In genomic region chr9:136133191-136133958, GRCh38 we compare ENCODE assay signal across 8 cellular contexts. TPM values are rescaled to one million over a fixed set of nuclear protein-coding genes. Genes with fewer than 3 reads are reported as not detected.
A peak's percentile ranks its signal among the peaks of the same experiment; 100 is the strongest.
DNase-seq lines count a peak whose midpoint lies in the region; ATAC-seq and TF ChIP-seq lines count a peak whose summit lies in the region.

No MANE protein-coding gene starts in this region.

- no peaks in the 10 kb centered on the region for H3K9me3 Mint-ChIP-seq in type B pancreatic cell

- no peaks in the 10 kb centered on the region for H3K79me2 ChIP-seq in mammary epithelial cell (ENCODE audit: insufficient read depth, low read length)

- H3K36me3 ChIP-seq in GM06990 (ENCODE audit: control insufficient read depth, insufficient read depth, low read length) (no peaks in the 10 kb centered on the region), mammary epithelial cell (ENCODE audit: insufficient read depth, low read length) (no peaks in the 10 kb centered on the region), liver (ENCODE audit: control insufficient read depth in 4 of 4, insufficient read depth in 3 of 4, low read depth in 1 of 4, low read length in 3 of 4) (no peaks in the 10 kb centered on the region)

- H3K27me3 ChIP-seq in GM06990 (replicated peaks; ENCODE audit: control insufficient read depth, insufficient read depth, low read length): no peaks in the 10 kb centered on the region; the same call in 1 of the 2 replicates
- H3K27me3 ChIP-seq in mammary epithelial cell (ENCODE audit: insufficient read depth, low read length): peaks cover 8% of the 10 kb centered on the region
- H3K27me3 ChIP-seq in liver (ENCODE audit: control insufficient read depth in 4 of 4, insufficient read depth in 4 of 4, low read length in 3 of 4): peaks cover 0 to 11% (median 3%) of the 10 kb centered on the region in 4 donors

- no peak overlapping the region for H3K27ac Mint-ChIP-seq in type B pancreatic cell

- intact Hi-C loops in mammary epithelial cell (cut with micrococcal nuclease): no loop called here

- H3K4me3 Mint-ChIP-seq in type B pancreatic cell: peak overlapping the region; percentile 54

- H2AFZ ChIP-seq in mammary epithelial cell (ENCODE audit: low read depth, low read length): peak overlapping the region; percentile 70

- H4K20me1 ChIP-seq in mammary epithelial cell (ENCODE audit: insufficient read depth, low read length): no peaks in the 10 kb centered on the region

- DNase-seq in GM06990 (ENCODE audit: extremely low read depth, insufficient read length) (no peak), NCI-H146 (lab: John Stamatoyannopoulos, UW) (peak; percentile 53), mammary epithelial cell (no peak), type B pancreatic cell (ENCODE audit: extremely low spot score, unreplicated experiment) (peak; percentile 83)

- H3K9me3 ChIP-seq in mammary epithelial cell (replicated peaks; ENCODE audit: insufficient read depth, low read length) (no peaks in the 10 kb centered on the region), liver (ENCODE audit: control insufficient read depth in 4 of 4, low read length in 3 of 4) (no peaks in the 10 kb centered on the region)

- H3K4me2 ChIP-seq in mammary epithelial cell (ENCODE audit: insufficient read depth, low read depth, low read length): peak overlapping the region; percentile 73

- TF ChIP-seq CTCF in GM06990 (IDR thresholded peaks at IDR 0.05; ENCODE audit: insufficient read depth, low read length, poor library complexity, severe bottlenecking) (peak; percentile 3), mammary epithelial cell (conservative IDR thresholded peaks at IDR 0.05 in 1 of 2, IDR thresholded peaks at IDR 0.05 in 1 of 2; ENCODE audit: extremely low read depth in 1 of 2, insufficient read depth in 1 of 2, low read depth in 1 of 2, low read length in 2 of 2) (peak; percentile 5 to 46), liver (IDR thresholded peaks at IDR 0.05; ENCODE audit: low read depth, low read length, missing input control) (peak; percentile 16), type B pancreatic cell (conservative IDR thresholded peaks at IDR 0.05) (peak; percentile 78)

- H3K4me1 ChIP-seq in mammary epithelial cell (ENCODE audit: insufficient read depth, low read length): peaks cover 18% of the 10 kb centered on the region
- H3K4me1 ChIP-seq in liver (ENCODE audit: control insufficient read depth in 4 of 4, insufficient read depth in 4 of 4, low read length in 3 of 4): peaks cover 0 to 8% (median 3%) of the 10 kb centered on the region in 4 donors

- H3K9ac ChIP-seq in mammary epithelial cell (ENCODE audit: insufficient read depth, low read length): no peak overlapping the region
- no peak overlapping the region for H3K9ac ChIP-seq in liver (ENCODE audit: low read depth in 1 of 2, low read length in 2 of 2)

- in situ Hi-C loops in mammary epithelial cell (cut with MboI; ENCODE audit: low sequenced_read_pairs in 2 of 2): no loop called here

- peaks cover 17% of the 10 kb centered on the region for H3K4me1 Mint-ChIP-seq in type B pancreatic cell (ENCODE audit: unreplicated experiment)

- H3K27ac ChIP-seq in mammary epithelial cell (ENCODE audit: insufficient read depth, low read depth, low read length): no peak overlapping the region
- H3K27ac ChIP-seq in liver (ENCODE audit: low read depth in 1 of 2, low read length in 2 of 2): no peak overlapping the region

- peaks cover 38% of the 10 kb centered on the region for H3K27me3 Mint-ChIP-seq in type B pancreatic cell

- WGBS in mammary epithelial cell (ENCODE audit: low coverage, missing lambda C conversion rate): 10% methylated on average over 9 of the region's 69 CpGs
- 4% methylated on average over 69 of the region's 69 CpGs for WGBS in liver

- CTCF ChIA-PET in mammary epithelial cell (lab: Charles Lee; ENCODE audit: low non-redundant PET): interaction anchor here (0.6 kb wide), 2 partner anchors 53 to 1729 kb away, joined by 4 to 7 read pairs; no protein-coding TSS in a partner anchor

- BruUV-seq in mammary epithelial cell (replicated peaks; lab: Mats Ljungman, UMichigan): no TSS peak

- H3K4me3 ChIP-seq in GM06990 (replicated peaks; ENCODE audit: low read depth, low read length) (no peak overlapping the region), mammary epithelial cell (replicated peaks in 1 of 3; ENCODE audit: insufficient read depth in 1 of 3, low read depth in 2 of 3, low read length in 3 of 3) (peak overlapping the region in 2 of 3 experiments; percentile 23 to 28), liver (ENCODE audit: low read depth in 1 of 3, low read length in 3 of 3) (peak overlapping the region in 1 of 3 donors; percentile 47)

- dilution Hi-C loops in mammary epithelial cell (cut with HindIII; ENCODE audit: low sequenced_read_pairs): no loop called here

- H3K36me3 Mint-ChIP-seq in type B pancreatic cell: no peaks in the 10 kb centered on the region

- peak in 1 of 2 donors; percentile 23 for TF ChIP-seq RAD21 in liver (IDR thresholded peaks at IDR 0.05)

- ATAC-seq in HG02970 (IDR thresholded peaks at IDR 0.05; ENCODE audit: low FRiP score, unreplicated experiment) (no peak), GM19395 (IDR thresholded peaks at IDR 0.05; ENCODE audit: unreplicated experiment) (no peak), GM18520 (IDR thresholded peaks at IDR 0.05; ENCODE audit: unreplicated experiment) (no peak)

TF ChIP-seq in liver, 16 proteins besides CTCF, POLR2A, EP300 and RAD21 (continues in another document):
- no peak for TF ChIP-seq TAF1 (conservative IDR thresholded peaks at IDR 0.05)
- no peak for TF ChIP-seq HNF4G (IDR thresholded peaks at IDR 0.05)
- TF ChIP-seq MAX (IDR thresholded peaks at IDR 0.05): no peak
- TF ChIP-seq FOXA2 (IDR thresholded peaks at IDR 0.05): no peak
- TF ChIP-seq REST (IDR thresholded peaks at IDR 0.05): no peak
- no peak for TF ChIP-seq FOXA1 (IDR thresholded peaks at IDR 0.05)
- TF ChIP-seq RXRA (IDR thresholded peaks at IDR 0.05): no peak
- TF ChIP-seq EGR1 (IDR thresholded peaks at IDR 0.05; ENCODE audit: low read depth in 2 of 2): no peak
- no peak for TF ChIP-seq HNF4A (conservative IDR thresholded peaks at IDR 0.05)
- TF ChIP-seq NR2F2 (IDR thresholded peaks at IDR 0.05): no peak
- TF ChIP-seq YY1 (IDR thresholded peaks at IDR 0.05): no peak
- TF ChIP-seq GABPA (IDR thresholded peaks at IDR 0.05 in 1 of 2, conservative IDR thresholded peaks at IDR 0.05 in 1 of 2): no peak
- no peak for TF ChIP-seq ATF3 (IDR thresholded peaks at IDR 0.05)
- TF ChIP-seq SP1 (IDR thresholded peaks at IDR 0.05): no peak
- no peak for TF ChIP-seq JUND (IDR thresholded peaks at IDR 0.05)

RNA-seq across cellular contexts. Expression of gene TMEM250, which starts 14.7 kb away (rescaled TPM):
- 10 to 100 TPM; 33.8 to 49.8 TPM for total RNA-seq in mammary epithelial cell
- 27.9 TPM for polyA plus RNA-seq in mammary epithelial cell
- 25.5 TPM for polyA minus RNA-seq in mammary epithelial cell
- 10 to 100 TPM; 16.1 to 18.2 TPM for total RNA-seq in liver
- 10 to 100 TPM in 1 of 2 donors, 1 to 10 TPM in 1; 6.7 to 19.5 TPM for polyA plus RNA-seq in liver
- 37.9 and 53.7 TPM in 2 replicates for total RNA-seq in type B pancreatic cell (ENCODE audit: low replicate concordance)

RNA-seq across cellular contexts. Expression of gene NACC2, which starts 38.3 kb away (rescaled TPM):
- total RNA-seq in mammary epithelial cell (10 to 100 TPM; 14.1 to 27.3 TPM), liver (10 to 100 TPM in 1 of 2 donors, 1 to 10 TPM in 1; 6.7 to 17.8 TPM), type B pancreatic cell (ENCODE audit: low replicate concordance) (9.3 and 15.1 TPM in 2 replicates)
- polyA plus RNA-seq in mammary epithelial cell (6.7 TPM), liver (10 to 100 TPM in 1 of 2 donors, 1 to 10 TPM in 1; 4.8 to 10.8 TPM)
- 13.1 TPM for polyA minus RNA-seq in mammary epithelial cell

Comparison
In these comparisons a context has a peak if more than half of its experiments do, and no peak if none do; other contexts are left out.
1. DNase-seq: peak in NCI-H146 (single experiment) and type B pancreatic cell (single experiment); none in GM06990 (single experiment) and mammary epithelial cell (single experiment).
2. CTCF ChIP-seq: peak in every context shown above with its lines; median percentile 78 in type B pancreatic cell; 26 in mammary epithelial cell; 16 in liver; 3 in GM06990.